Comparison of ENCODE assay signal across 1 cellular context in the genomic region with DNA sequence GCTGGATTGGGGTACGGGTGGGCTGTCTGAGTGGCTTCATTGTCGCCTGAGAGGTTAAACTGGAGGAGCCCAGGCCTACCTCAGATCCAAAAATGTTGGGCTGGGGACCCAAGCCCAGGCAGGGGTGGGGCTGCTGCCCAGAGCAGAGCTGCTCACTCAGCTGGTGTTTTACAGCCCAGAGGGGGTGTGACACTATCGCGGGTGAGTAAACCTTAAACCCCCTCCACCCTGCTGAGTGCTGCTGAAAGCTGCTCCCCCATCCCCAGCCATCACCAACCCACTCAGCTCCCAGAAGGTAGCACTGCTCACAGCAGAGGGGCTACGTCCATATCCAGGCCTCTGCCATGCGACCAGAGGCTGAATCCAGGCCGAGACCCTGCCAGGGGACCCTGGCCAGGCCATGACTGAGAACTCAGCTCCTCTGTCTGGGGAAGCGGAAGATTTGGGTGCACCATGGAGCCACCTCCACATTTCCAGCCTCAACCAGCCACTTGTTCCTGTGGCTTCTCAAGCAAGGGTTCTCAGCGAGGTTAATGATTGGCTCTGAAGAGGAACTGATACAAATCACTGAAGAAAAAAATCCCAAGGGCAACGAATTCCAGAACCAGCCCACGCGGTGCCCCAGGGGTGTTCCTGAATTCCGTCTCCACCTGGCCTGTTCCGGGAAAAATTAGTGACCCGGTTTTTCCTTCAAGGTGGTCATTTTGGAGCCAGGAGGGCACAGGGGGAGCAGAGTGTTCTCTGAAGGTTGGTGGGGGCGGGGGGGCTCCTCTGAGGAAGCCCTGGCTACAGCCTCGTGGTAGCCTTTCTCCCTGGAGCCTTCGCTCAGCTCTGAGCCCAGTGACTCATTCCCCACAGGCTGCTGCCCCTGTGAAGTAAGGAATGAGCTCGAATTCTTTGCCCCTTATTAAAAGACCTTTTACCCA.
TF ChIP-seq lines count a peak whose summit lies in the region.

No MANE protein-coding gene starts in this region.

TF ChIP-seq in HEK293, 187 proteins besides CTCF, POLR2A, EP300 and RAD21 (continued from another document and continues in another):
- TF ChIP-seq, protein P1, sequence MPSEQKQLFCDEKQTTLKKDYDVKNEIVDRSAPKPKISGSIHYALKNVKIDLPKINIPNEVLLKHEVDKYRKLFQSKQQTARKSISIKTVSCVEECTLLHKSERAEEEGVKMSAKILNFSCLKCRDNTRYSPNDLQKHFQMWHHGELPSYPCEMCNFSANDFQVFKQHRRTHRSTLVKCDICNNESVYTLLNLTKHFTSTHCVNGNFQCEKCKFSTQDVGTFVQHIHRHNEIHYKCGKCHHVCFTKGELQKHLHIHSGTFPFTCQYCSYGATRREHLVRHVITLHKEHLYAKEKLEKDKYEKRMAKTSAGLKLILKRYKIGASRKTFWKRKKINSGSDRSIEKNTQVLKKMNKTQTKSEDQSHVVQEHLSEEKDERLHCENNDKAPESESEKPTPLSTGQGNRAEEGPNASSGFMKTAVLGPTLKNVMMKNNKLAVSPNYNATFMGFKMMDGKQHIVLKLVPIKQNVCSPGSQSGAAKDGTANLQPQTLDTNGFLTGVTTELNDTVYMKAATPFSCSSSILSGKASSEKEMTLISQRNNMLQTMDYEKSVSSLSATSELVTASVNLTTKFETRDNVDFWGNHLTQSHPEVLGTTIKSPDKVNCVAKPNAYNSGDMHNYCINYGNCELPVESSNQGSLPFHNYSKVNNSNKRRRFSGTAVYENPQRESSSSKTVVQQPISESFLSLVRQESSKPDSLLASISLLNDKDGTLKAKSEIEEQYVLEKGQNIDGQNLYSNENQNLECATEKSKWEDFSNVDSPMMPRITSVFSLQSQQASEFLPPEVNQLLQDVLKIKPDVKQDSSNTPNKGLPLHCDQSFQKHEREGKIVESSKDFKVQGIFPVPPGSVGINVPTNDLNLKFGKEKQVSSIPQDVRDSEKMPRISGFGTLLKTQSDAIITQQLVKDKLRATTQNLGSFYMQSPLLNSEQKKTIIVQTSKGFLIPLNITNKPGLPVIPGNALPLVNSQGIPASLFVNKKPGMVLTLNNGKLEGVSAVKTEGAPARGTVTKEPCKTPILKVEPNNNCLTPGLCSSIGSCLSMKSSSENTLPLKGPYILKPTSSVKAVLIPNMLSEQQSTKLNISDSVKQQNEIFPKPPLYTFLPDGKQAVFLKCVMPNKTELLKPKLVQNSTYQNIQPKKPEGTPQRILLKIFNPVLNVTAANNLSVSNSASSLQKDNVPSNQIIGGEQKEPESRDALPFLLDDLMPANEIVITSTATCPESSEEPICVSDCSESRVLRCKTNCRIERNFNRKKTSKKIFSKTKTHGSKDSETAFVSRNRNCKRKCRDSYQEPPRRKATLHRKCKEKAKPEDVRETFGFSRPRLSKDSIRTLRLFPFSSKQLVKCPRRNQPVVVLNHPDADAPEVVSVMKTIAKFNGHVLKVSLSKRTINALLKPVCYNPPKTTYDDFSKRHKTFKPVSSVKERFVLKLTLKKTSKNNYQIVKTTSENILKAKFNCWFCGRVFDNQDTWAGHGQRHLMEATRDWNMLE (tag by site-specific recombination; conservative IDR thresholded peaks at IDR 0.05; ENCODE audit: low read depth) = no peak
- TF ChIP-seq YY1 (tag by site-specific recombination; IDR thresholded peaks at IDR 0.05) = no peak
- no peak for TF ChIP-seq ZNF23 (tag by site-specific recombination; IDR thresholded peaks at IDR 0.05; ENCODE audit: borderline replicate concordance)
- peak; percentile 70 for TF ChIP-seq ZIC2 (tag by site-specific recombination; IDR thresholded peaks at IDR 0.05)
- TF ChIP-seq, protein P2, sequence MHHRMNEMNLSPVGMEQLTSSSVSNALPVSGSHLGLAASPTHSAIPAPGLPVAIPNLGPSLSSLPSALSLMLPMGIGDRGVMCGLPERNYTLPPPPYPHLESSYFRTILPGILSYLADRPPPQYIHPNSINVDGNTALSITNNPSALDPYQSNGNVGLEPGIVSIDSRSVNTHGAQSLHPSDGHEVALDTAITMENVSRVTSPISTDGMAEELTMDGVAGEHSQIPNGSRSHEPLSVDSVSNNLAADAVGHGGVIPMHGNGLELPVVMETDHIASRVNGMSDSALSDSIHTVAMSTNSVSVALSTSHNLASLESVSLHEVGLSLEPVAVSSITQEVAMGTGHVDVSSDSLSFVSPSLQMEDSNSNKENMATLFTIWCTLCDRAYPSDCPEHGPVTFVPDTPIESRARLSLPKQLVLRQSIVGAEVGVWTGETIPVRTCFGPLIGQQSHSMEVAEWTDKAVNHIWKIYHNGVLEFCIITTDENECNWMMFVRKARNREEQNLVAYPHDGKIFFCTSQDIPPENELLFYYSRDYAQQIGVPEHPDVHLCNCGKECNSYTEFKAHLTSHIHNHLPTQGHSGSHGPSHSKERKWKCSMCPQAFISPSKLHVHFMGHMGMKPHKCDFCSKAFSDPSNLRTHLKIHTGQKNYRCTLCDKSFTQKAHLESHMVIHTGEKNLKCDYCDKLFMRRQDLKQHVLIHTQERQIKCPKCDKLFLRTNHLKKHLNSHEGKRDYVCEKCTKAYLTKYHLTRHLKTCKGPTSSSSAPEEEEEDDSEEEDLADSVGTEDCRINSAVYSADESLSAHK (tag by site-specific recombination; IDR thresholded peaks at IDR 0.05) = no peak
- TF ChIP-seq BCL11A (tag by site-specific recombination; IDR thresholded peaks at IDR 0.05; ENCODE audit: low read depth) = no peak
- no peak for TF ChIP-seq ZNF670 (tag by site-specific recombination; IDR thresholded peaks at IDR 0.05; ENCODE audit: low read depth)
- TF ChIP-seq ZNF239 (tag by site-specific recombination; IDR thresholded peaks at IDR 0.05) = no peak
- no peak for TF ChIP-seq ZNF747 (tag by site-specific recombination; IDR thresholded peaks at IDR 0.05)
- TF ChIP-seq, protein P3, sequence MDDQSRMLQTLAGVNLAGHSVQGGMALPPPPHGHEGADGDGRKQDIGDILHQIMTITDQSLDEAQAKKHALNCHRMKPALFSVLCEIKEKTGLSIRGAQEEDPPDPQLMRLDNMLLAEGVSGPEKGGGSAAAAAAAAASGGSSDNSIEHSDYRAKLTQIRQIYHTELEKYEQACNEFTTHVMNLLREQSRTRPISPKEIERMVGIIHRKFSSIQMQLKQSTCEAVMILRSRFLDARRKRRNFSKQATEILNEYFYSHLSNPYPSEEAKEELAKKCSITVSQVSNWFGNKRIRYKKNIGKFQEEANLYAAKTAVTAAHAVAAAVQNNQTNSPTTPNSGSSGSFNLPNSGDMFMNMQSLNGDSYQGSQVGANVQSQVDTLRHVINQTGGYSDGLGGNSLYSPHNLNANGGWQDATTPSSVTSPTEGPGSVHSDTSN (CRISPR knock-in tag; IDR thresholded peaks at IDR 0.05) = no peak
- TF ChIP-seq HOXA7 (CRISPR knock-in tag; IDR thresholded peaks at IDR 0.05; ENCODE audit: borderline replicate concordance) = no peak
- no peak for TF ChIP-seq ZNF558 (tag by site-specific recombination; IDR thresholded peaks at IDR 0.05)
- TF ChIP-seq ZNF677 (tag by site-specific recombination; IDR thresholded peaks at IDR 0.05) = no peak
- TF ChIP-seq ZEB2 (tag by site-specific recombination; IDR thresholded peaks at IDR 0.05) = no peak
- peak; percentile 50; the same call in 1 of the 2 replicates for TF ChIP-seq ZFHX2 (tag by site-specific recombination; conservative IDR thresholded peaks at IDR 0.05)
- peak; percentile 59 for TF ChIP-seq KLF9 (tag by site-specific recombination; IDR thresholded peaks at IDR 0.05; ENCODE audit: low read depth)
- no peak for TF ChIP-seq ZFP69B (tag by site-specific recombination; IDR thresholded peaks at IDR 0.05)
- TF ChIP-seq HOXC10 (CRISPR knock-in tag; IDR thresholded peaks at IDR 0.05) = no peak
- TF ChIP-seq ZBTB21 (tag by site-specific recombination; IDR thresholded peaks at IDR 0.05) = no peak
- peak; percentile 38; the same call in 1 of the 2 replicates for TF ChIP-seq ZNF398 (tag by site-specific recombination; IDR thresholded peaks at IDR 0.05)
- TF ChIP-seq ZNF391 (tag by site-specific recombination; IDR thresholded peaks at IDR 0.05; ENCODE audit: borderline replicate concordance, low read depth) = no peak
- no peak for TF ChIP-seq ZNF837 (tag by site-specific recombination; IDR thresholded peaks at IDR 0.05)
- TF ChIP-seq, protein P4, sequence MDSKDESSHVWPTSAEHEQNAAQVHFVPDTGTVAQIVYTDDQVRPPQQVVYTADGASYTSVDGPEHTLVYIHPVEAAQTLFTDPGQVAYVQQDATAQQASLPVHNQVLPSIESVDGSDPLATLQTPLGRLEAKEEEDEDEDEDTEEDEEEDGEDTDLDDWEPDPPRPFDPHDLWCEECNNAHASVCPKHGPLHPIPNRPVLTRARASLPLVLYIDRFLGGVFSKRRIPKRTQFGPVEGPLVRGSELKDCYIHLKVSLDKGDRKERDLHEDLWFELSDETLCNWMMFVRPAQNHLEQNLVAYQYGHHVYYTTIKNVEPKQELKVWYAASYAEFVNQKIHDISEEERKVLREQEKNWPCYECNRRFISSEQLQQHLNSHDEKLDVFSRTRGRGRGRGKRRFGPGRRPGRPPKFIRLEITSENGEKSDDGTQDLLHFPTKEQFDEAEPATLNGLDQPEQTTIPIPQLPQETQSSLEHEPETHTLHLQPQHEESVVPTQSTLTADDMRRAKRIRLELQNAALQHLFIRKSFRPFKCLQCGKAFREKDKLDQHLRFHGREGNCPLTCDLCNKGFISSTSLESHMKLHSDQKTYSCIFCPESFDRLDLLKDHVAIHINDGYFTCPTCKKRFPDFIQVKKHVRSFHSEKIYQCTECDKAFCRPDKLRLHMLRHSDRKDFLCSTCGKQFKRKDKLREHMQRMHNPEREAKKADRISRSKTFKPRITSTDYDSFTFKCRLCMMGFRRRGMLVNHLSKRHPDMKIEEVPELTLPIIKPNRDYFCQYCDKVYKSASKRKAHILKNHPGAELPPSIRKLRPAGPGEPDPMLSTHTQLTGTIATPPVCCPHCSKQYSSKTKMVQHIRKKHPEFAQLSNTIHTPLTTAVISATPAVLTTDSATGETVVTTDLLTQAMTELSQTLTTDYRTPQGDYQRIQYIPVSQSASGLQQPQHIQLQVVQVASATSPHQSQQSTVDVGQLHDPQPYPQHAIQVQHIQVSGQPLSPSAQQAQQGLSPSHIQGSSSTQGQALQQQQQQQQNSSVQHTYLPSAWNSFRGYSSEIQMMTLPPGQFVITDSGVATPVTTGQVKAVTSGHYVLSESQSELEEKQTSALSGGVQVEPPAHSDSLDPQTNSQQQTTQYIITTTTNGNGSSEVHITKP (tag by site-specific recombination; IDR thresholded peaks at IDR 0.05) = peak; percentile 24; the same call in 1 of the 2 replicates
- no peak for TF ChIP-seq ZNF16 (tag by site-specific recombination; IDR thresholded peaks at IDR 0.05; ENCODE audit: low read depth)
- TF ChIP-seq GLI4 (tag by site-specific recombination; IDR thresholded peaks at IDR 0.05) = no peak
- TF ChIP-seq ZFP41 (tag by site-specific recombination; IDR thresholded peaks at IDR 0.05; ENCODE audit: borderline replicate concordance) = no peak
- no peak for TF ChIP-seq ZNF560 (tag by site-specific recombination; IDR thresholded peaks at IDR 0.05; ENCODE audit: borderline replicate concordance)
- no peak for TF ChIP-seq ZBTB11 (tag by site-specific recombination; conservative IDR thresholded peaks at IDR 0.05; ENCODE audit: low read depth)
- TF ChIP-seq, protein P5, sequence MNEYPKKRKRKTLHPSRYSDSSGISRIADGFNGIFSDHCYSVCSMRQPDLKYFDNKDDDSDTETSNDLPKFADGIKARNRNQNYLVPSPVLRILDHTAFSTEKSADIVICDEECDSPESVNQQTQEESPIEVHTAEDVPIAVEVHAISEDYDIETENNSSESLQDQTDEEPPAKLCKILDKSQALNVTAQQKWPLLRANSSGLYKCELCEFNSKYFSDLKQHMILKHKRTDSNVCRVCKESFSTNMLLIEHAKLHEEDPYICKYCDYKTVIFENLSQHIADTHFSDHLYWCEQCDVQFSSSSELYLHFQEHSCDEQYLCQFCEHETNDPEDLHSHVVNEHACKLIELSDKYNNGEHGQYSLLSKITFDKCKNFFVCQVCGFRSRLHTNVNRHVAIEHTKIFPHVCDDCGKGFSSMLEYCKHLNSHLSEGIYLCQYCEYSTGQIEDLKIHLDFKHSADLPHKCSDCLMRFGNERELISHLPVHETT (tag by site-specific recombination; IDR thresholded peaks at IDR 0.05) = no peak
- TF ChIP-seq ZNF701 (tag by site-specific recombination; IDR thresholded peaks at IDR 0.05) = no peak
- no peak for TF ChIP-seq ZNF513 (tag by site-specific recombination; IDR thresholded peaks at IDR 0.05)
